1 cellular context compared by ENCODE assay signal in the genomic region with DNA sequence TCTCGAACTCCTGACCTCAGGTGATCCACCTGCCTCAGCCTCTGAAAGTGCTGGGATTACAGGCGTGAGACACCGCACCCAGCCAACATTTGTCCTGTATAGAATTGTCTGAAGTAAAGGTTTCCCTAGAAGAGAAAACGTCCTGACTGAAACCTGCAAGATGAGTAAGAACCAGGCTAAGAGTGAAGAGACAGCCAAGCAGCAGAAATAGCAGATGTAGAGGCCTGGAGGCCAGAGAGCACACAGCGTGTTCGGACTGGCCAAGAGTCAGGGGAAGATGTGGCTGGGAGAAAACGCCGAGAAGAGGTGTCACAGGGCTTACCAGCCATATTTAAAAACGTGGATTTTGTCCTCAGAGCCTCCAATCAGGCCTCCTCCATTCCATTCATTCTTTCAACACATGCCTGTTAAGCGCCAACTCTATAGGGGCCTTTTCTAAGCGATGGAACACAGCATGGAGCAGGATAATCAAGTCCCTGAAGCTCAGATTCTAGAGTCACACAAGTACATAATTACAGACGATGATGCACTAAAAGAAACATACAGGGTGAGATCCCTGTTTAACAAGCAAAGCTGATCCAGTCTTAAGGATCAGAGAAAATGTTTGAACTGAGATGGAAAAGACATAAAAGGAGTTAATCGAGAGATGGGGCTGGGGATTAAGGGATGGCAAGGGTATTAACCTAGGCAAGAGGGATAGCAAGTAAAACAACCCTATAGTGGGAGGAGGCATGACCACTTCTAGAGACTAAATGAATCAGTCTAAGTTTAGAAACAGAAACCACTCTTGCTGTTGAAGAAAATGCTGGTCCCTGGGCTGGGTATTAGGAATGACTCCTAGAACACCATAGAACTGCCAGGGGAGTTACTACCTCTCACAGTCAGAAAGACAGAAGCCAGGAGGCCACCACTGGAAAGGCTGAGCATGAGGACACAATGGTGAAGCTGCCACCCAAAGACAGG.
TF ChIP-seq lines count a peak whose summit lies in the region.

No MANE protein-coding gene starts in this region.

TF ChIP-seq in GM23338, 12 proteins besides CTCF, POLR2A, EP300 and RAD21:
- TF ChIP-seq JUNB (IDR thresholded peaks at IDR 0.05; ENCODE audit: unreplicated experiment) = no peak
- no peak for TF ChIP-seq ZNF114 (CRISPR knock-in tag; IDR thresholded peaks at IDR 0.05)
- TF ChIP-seq EZH2 (IDR thresholded peaks at IDR 0.05; ENCODE audit: low read depth, unreplicated experiment) = no peak
- no peak for TF ChIP-seq ZNF331 (CRISPR knock-in tag; IDR thresholded peaks at IDR 0.05; ENCODE audit: low read depth)
- no peak for TF ChIP-seq NANOG (IDR thresholded peaks at IDR 0.05; ENCODE audit: borderline replicate concordance)
- TF ChIP-seq, protein P1, sequence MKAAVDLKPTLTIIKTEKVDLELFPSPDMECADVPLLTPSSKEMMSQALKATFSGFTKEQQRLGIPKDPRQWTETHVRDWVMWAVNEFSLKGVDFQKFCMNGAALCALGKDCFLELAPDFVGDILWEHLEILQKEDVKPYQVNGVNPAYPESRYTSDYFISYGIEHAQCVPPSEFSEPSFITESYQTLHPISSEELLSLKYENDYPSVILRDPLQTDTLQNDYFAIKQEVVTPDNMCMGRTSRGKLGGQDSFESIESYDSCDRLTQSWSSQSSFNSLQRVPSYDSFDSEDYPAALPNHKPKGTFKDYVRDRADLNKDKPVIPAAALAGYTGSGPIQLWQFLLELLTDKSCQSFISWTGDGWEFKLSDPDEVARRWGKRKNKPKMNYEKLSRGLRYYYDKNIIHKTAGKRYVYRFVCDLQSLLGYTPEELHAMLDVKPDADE (IDR thresholded peaks at IDR 0.05) = no peak
- TF ChIP-seq ZNF462 (CRISPR knock-in tag; IDR thresholded peaks at IDR 0.05) = no peak
- no peak for TF ChIP-seq EZH2phosphoT487 (IDR thresholded peaks at IDR 0.05; ENCODE audit: unreplicated experiment)
